ENCODE assay signal across 18 cellular contexts in the genomic region with DNA sequence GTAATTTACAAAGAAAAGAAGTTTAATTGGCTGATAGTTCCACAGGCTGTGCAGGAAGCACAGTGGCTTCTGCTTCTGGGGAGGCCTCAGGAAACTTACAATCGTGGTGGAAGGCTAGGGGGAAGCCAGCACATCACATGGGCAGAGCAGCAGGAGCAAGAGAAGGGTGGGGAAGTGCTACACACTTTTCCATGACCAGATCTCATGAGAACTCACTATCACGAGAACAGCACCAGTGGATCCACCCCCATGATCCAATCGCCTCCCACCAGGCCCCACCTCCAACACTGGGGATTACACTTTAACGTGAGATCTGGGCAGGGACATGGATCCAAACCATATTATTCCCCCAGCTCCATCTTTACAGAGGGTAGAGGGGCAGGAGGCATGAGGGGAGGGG.
DNase-seq lines count a peak whose midpoint lies in the region; ATAC-seq, FAIRE-seq and TF ChIP-seq lines count a peak whose summit lies in the region.
"Had no signal": no experiment of that assay in that cellular context is flagged by ENCODE, and none has a peak within 500 bp of the region (broad histone marks: within the 10 kb centered on the region; RNA-seq: fewer than 3 reads in every experiment).

No MANE protein-coding gene starts in this region.

- no peak overlapping the region for H3K27ac ChIP-seq in K562 (ENCODE audit: extremely low read depth, low read depth, low read length)
- H3K27ac ChIP-seq in thyroid gland = no peak overlapping the region
- H3K27ac ChIP-seq: HL-60 had no signal

- H3K4me1 ChIP-seq in K562 (replicated peaks in 1 of 2; ENCODE audit: control insufficient read depth in 2 of 2, insufficient read depth in 2 of 2, low read length in 2 of 2) = peaks cover 41 to 62% of the 10 kb centered on the region in 2 experiments
- peaks cover 0 to 4% of the 10 kb centered on the region in 2 donors for H3K4me1 ChIP-seq in thyroid gland
- H3K4me1 ChIP-seq: HAP-1 had no signal

- H4K20me1 ChIP-seq in K562 (replicated peaks; ENCODE audit: control insufficient read depth, insufficient read depth, low read length) = 0 out of 2 replicates have a peak, but pooled peaks cover 3% of the 10 kb centered on the region

- CTCF ChIA-PET in K562 (lab: Yijun Ruan, JAX; ENCODE audit: low intra/inter-chr PET ratio) = no interaction called here

- no peak for TF ChIP-seq CTCF in K562 (IDR thresholded peaks at IDR 0.05 in 2 of 3, conservative IDR thresholded peaks at IDR 0.05 in 1 of 3; ENCODE audit: insufficient read depth in 2 of 3, low read depth in 1 of 3, low read length in 3 of 3)
- no peak for TF ChIP-seq CTCF in thyroid gland (IDR thresholded peaks at IDR 0.05)

- no peak overlapping the region for H3K9ac ChIP-seq in K562 (ENCODE audit: insufficient read depth in 1 of 2, low read depth in 2 of 2, low read length in 2 of 2)

- H3K9me1 ChIP-seq in K562 (ENCODE audit: control insufficient read depth, insufficient read depth, low read length) = no peaks in the 10 kb centered on the region

- no TSS peak for BruUV-seq in K562 (replicated peaks; lab: Mats Ljungman, UMichigan)

- no peak overlapping the region; the same call in 1 of the 2 replicates for H3K4me2 ChIP-seq in K562 (ENCODE audit: insufficient read depth, low read length)
- H3K4me2 ChIP-seq: A549 had no signal

- no peaks in the 10 kb centered on the region for H3K79me2 ChIP-seq in K562 (ENCODE audit: control insufficient read depth, insufficient read depth, low read length)

- in situ Hi-C loops in K562 (cut with MboI) = loop anchor here (10.0 kb wide), 1 partner anchor 709 kb away; no protein-coding TSS in a partner anchor

- intact Hi-C loops in K562 (cut with micrococcal nuclease) (no loop called here), thyroid gland (cut with DNase I) (loop anchor here (10.0 kb wide), 1 partner anchor 709 kb away; no protein-coding TSS in a partner anchor)

- H3K4me3 ChIP-seq in K562 (no peak overlapping the region), thyroid gland (replicated peaks in 1 of 3) (no peak overlapping the region)
- H3K4me3 ChIP-seq: A549, HAP-1 had no signal

- peak; percentile 32 for ATAC-seq in K562
- ATAC-seq in HG03196 (IDR thresholded peaks at IDR 0.05; ENCODE audit: unreplicated experiment) = no peak
- ATAC-seq: A549 had no signal

- H3K27me3 ChIP-seq in K562 (ENCODE audit: control insufficient read depth in 2 of 2, insufficient read depth in 2 of 2, low read length in 2 of 2) (no peaks in the 10 kb centered on the region), thyroid gland (no peaks in the 10 kb centered on the region)

- TF ChIP-seq EP300 in K562 (IDR thresholded peaks at IDR 0.05; ENCODE audit: low read length) = no peak

- no peak for TF ChIP-seq RAD21 in K562 (CRISPR knock-in tag; conservative IDR thresholded peaks at IDR 0.05 in 1 of 2, IDR thresholded peaks at IDR 0.05 in 1 of 2)

- peak; percentile 41 for DNase-seq in Ammon's horn (ENCODE audit: low spot score)
- DNase-seq in GDM1 (lab: John Stamatoyannopoulos, UW) = peak; percentile 55
- DNase-seq in K562 (ENCODE audit: extremely low read depth in 1 of 4, low spot score in 3 of 4) = peak in 1 of 4 experiments; percentile 51
- peak; percentile 40 for DNase-seq in medulla oblongata (ENCODE audit: extremely low spot score)
- DNase-seq in thyroid gland = no peak
- no peak for DNase-seq in NCI-H2196 (lab: John Stamatoyannopoulos, UW; ENCODE audit: unreplicated experiment)
- DNase-seq in cerebellar cortex (ENCODE audit: low spot score) = no peak
- DNase-seq: Caco-2, DMS53, KBM-7, NCI-H1048, NCI-H146, NCI-H2081 treated with DMSO at 0.1 percent for 48 hours, NCI-H510A treated with DMSO at 0.1 percent for 48 hours had no signal

- no peaks in the 10 kb centered on the region for H3K36me3 ChIP-seq in K562 (ENCODE audit: control insufficient read depth, insufficient read depth, low read length)
- H3K36me3 ChIP-seq in thyroid gland = no peaks in the 10 kb centered on the region
- H3K36me3 ChIP-seq: HAP-1 had no signal

- WGBS in K562 (ENCODE audit: insufficient coverage, low coverage, missing lambda C conversion rate) = 8% methylated on average over 4 of the region's 4 CpGs
- WGBS in thyroid gland, 2 donors = 60 to 79% methylated on average over 4 of the region's 4 CpGs

- TF ChIP-seq POLR2A in K562 (conservative IDR thresholded peaks at IDR 0.05) (no peak), thyroid gland (IDR thresholded peaks at IDR 0.05) (no peak)

- H2AFZ ChIP-seq in K562 (ENCODE audit: low read depth, low read length) = peak overlapping the region; percentile 43

- H3K9me3 ChIP-seq in K562 (replicated peaks; ENCODE audit: control insufficient read depth, insufficient read depth, low read depth, low read length) (no peaks in the 10 kb centered on the region), thyroid gland (no peaks in the 10 kb centered on the region)
- H3K9me3 ChIP-seq: A549, Caco-2, HAP-1 had no signal

- FAIRE-seq in K562 (lab: Jason Lieb, UNC) = no peak
- FAIRE-seq: A549 had no signal

- POLR2A ChIA-PET in K562 (lab: Yijun Ruan, JAX) = interaction anchor here (0.7 kb wide), 1 partner anchor 184 kb away, joined by 3 read pairs; no protein-coding TSS in a partner anchor

TF ChIP-seq in K562, 482 proteins besides CTCF, POLR2A, EP300 and RAD21:
- TF ChIP-seq ZNF324 (CRISPR knock-in tag; IDR thresholded peaks at IDR 0.05) (no peak), PHB2 (IDR thresholded peaks at IDR 0.05; ENCODE audit: low read depth) (no peak), CHD2 (IDR thresholded peaks at IDR 0.05; ENCODE audit: low read depth, low read length) (peak; percentile 88)
- TF ChIP-seq, protein P1, sequence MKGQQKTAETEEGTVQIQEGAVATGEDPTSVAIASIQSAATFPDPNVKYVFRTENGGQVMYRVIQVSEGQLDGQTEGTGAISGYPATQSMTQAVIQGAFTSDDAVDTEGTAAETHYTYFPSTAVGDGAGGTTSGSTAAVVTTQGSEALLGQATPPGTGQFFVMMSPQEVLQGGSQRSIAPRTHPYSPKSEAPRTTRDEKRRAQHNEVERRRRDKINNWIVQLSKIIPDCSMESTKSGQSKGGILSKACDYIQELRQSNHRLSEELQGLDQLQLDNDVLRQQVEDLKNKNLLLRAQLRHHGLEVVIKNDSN (CRISPR knock-in tag; IDR thresholded peaks at IDR 0.05) = 0 out of 2 replicates have a peak, but pooled peaks have one; percentile 23
- TF ChIP-seq, protein P2, sequence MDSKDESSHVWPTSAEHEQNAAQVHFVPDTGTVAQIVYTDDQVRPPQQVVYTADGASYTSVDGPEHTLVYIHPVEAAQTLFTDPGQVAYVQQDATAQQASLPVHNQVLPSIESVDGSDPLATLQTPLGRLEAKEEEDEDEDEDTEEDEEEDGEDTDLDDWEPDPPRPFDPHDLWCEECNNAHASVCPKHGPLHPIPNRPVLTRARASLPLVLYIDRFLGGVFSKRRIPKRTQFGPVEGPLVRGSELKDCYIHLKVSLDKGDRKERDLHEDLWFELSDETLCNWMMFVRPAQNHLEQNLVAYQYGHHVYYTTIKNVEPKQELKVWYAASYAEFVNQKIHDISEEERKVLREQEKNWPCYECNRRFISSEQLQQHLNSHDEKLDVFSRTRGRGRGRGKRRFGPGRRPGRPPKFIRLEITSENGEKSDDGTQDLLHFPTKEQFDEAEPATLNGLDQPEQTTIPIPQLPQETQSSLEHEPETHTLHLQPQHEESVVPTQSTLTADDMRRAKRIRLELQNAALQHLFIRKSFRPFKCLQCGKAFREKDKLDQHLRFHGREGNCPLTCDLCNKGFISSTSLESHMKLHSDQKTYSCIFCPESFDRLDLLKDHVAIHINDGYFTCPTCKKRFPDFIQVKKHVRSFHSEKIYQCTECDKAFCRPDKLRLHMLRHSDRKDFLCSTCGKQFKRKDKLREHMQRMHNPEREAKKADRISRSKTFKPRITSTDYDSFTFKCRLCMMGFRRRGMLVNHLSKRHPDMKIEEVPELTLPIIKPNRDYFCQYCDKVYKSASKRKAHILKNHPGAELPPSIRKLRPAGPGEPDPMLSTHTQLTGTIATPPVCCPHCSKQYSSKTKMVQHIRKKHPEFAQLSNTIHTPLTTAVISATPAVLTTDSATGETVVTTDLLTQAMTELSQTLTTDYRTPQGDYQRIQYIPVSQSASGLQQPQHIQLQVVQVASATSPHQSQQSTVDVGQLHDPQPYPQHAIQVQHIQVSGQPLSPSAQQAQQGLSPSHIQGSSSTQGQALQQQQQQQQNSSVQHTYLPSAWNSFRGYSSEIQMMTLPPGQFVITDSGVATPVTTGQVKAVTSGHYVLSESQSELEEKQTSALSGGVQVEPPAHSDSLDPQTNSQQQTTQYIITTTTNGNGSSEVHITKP (IDR thresholded peaks at IDR 0.05; ENCODE audit: partially characterized antibody) = peak; percentile 36

Comparison
In these comparisons a context has a peak if more than half of its experiments do, and no peak if none do; other contexts are left out.
1. DNase-seq: peak in Ammon's horn (single experiment), GDM1 (single experiment) and medulla oblongata (single experiment); none in thyroid gland (0 of 2), NCI-H2196 (single experiment) and cerebellar cortex (single experiment).